In the genomic region with DNA sequence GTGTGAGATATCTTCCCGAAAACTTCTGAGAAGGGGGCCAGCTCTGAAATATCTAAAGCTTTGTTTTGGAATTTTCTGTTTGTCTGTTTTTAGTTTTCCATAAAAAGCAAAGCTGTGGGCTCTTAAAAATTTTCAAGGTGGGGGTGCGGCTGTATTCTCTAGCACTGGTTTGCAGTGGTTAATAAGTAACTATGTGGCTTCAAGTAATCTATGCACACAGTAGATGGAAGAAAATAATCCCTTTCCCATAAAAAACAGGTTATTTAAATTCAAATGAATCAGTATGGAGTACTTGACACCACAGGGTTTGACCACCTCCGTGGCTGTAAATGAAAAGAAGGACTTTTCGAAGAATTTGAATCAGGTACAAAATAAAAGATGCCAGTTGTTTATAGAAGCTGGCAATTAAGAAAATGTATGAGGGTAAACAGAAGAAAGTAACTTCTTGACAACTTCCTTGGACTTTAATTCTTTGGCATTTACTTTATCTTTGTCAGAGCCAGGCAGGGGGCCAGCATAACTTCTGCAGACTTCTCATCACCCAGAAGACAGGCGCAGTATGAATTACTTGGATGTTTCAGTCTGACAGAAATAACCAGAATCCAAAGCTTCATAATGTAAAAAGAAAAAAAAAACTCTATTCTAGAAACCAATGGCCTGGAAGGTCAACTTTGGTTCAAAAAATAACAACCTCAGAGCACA, we compare ENCODE assay signal across 21 cellular contexts.
"Had no signal": no experiment of that assay in that cellular context is flagged by ENCODE, and none has a peak within 500 bp of the region (broad histone marks: within the 10 kb centered on the region; RNA-seq: fewer than 3 reads in every experiment).

No MANE protein-coding gene starts in this region.

- H3K27me3 Mint-ChIP-seq: activated CD4-positive, alpha-beta memory T cell treated with anti-CD3 and anti-CD28 coated beads for 36 hours; stimulated activated memory B cell treated with anti-CD40 and anti-IgM and Interleukin-4, amounts not matched to agents 10 μg/mL and 1 μg/mL and 100 μg/mL, for 72 hours had no signal

- H3K4me3 ChIP-seq: left ventricle myocardium inferior, spleen, testis, upper lobe of left lung had no signal

- H3K9me3 ChIP-seq: left ventricle myocardium inferior, spleen, testis, upper lobe of left lung had no signal

- H3K27ac ChIP-seq: brain microvascular endothelial cell, left ventricle myocardium inferior, spleen, testis, upper lobe of left lung had no signal

- DNase-seq: activated CD4-positive, alpha-beta memory T cell treated with anti-CD3 and anti-CD28 coated beads for 36 hours; activated CD4-positive, alpha-beta T cell treated with anti-CD3 and anti-CD28 coated beads for 4 hours; activated naive CD4-positive, alpha-beta T cell treated with anti-CD3 and anti-CD28 coated beads for 36 hours; activated T-cell treated with anti-CD3 and anti-CD28 coated beads for 4 hours; brain microvascular endothelial cell; central memory CD4-positive, alpha-beta T cell; erythroblast; foreskin melanocyte; glutamatergic neuron; hypothalamus; left ventricle myocardium inferior; natural killer cell; posterior cingulate gyrus; retina; spleen; stimulated activated CD4-positive, alpha-beta T cell treated with anti-CD3 and anti-CD28 coated beads, Interleukin-4, amount 100 ng/mL, for 4 hours; T-helper 2 cell; testis had no signal

- ATAC-seq: natural killer cell; stimulated activated memory B cell treated with anti-CD40 and anti-IgM and Interleukin-4, amounts not matched to agents 10 μg/mL and 1 μg/mL and 100 μg/mL, for 72 hours had no signal

- H3K27me3 ChIP-seq: brain microvascular endothelial cell, spleen, testis, upper lobe of left lung had no signal

- H3K36me3 Mint-ChIP-seq: activated CD4-positive, alpha-beta memory T cell treated with anti-CD3 and anti-CD28 coated beads for 36 hours; natural killer cell; stimulated activated memory B cell treated with anti-CD40 and anti-IgM and Interleukin-4, amounts not matched to agents 10 μg/mL and 1 μg/mL and 100 μg/mL, for 72 hours had no signal

- H3K4me1 ChIP-seq: left ventricle myocardium inferior, spleen, testis, upper lobe of left lung had no signal

- H3K36me3 ChIP-seq: brain microvascular endothelial cell, left ventricle myocardium inferior, spleen, upper lobe of left lung had no signal

- H3K4me1 Mint-ChIP-seq: natural killer cell; stimulated activated memory B cell treated with anti-CD40 and anti-IgM and Interleukin-4, amounts not matched to agents 10 μg/mL and 1 μg/mL and 100 μg/mL, for 72 hours had no signal

- H3K9me3 Mint-ChIP-seq: stimulated activated memory B cell treated with anti-CD40 and anti-IgM and Interleukin-4, amounts not matched to agents 10 μg/mL and 1 μg/mL and 100 μg/mL, for 72 hours had no signal

- H3K27ac Mint-ChIP-seq: activated CD4-positive, alpha-beta memory T cell treated with anti-CD3 and anti-CD28 coated beads for 36 hours; activated naive CD4-positive, alpha-beta T cell treated with anti-CD3 and anti-CD28 coated beads for 36 hours; activated T-helper 2 cell treated with anti-CD3 and anti-CD28 coated beads, Interferon-gamma antibody, Interleukin-2, Interleukin-4, amounts not matched to agents 10 μg/mL and 5 μg/mL and 100 μg/mL, durations not matched to agents 14 hours and 24 hours and 36 hours; natural killer cell; stimulated activated memory B cell treated with anti-CD40 and anti-IgM and Interleukin-4, amounts not matched to agents 10 μg/mL and 1 μg/mL and 100 μg/mL, for 72 hours had no signal

- H3K4me3 Mint-ChIP-seq: activated CD4-positive, alpha-beta memory T cell treated with anti-CD3 and anti-CD28 coated beads for 36 hours; activated naive CD4-positive, alpha-beta T cell treated with anti-CD3 and anti-CD28 coated beads for 36 hours; natural killer cell; stimulated activated memory B cell treated with anti-CD40 and anti-IgM and Interleukin-4, amounts not matched to agents 10 μg/mL and 1 μg/mL and 100 μg/mL, for 72 hours had no signal
